Comparison of ENCODE assay signal across 18 cellular contexts in the genomic region with DNA sequence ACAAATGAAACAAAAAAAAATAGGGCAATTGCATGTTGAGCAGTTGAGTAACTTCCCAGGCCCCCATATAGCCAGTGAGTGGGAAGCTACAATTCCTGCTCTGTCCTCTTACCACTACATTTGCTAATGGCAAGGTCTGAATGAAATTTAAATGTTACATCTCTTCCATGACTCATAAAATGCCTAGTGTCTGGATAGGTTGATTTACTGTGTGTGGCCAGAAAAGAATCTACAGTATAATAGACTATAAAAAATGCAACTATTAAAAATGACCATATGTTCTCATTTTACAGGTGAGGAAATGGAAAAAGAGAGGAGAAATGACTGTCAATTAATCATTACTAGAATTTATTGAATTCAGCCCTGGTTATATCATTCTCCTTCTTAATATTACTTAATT.
DNase-seq lines count a peak whose midpoint lies in the region; ATAC-seq and TF ChIP-seq lines count a peak whose summit lies in the region.
"Had no signal": no experiment of that assay in that cellular context is flagged by ENCODE, and none has a peak within 500 bp of the region (broad histone marks: within the 10 kb centered on the region; RNA-seq: fewer than 3 reads in every experiment).

No MANE protein-coding gene starts in this region.

- no peaks in the 10 kb centered on the region for H3K27me3 Mint-ChIP-seq in activated naive CD8-positive, alpha-beta T cell treated with anti-CD3 and anti-CD28 coated beads, Interleukin-2, amount 50 U/mL, for 24 hours
- H3K27me3 Mint-ChIP-seq: CD8-positive, alpha-beta memory T cell had no signal

- no peaks in the 10 kb centered on the region for H3K79me2 ChIP-seq in GM23248 (ENCODE audit: insufficient read depth)

- H3K27ac Mint-ChIP-seq in activated naive CD8-positive, alpha-beta T cell treated with anti-CD3 and anti-CD28 coated beads, Interleukin-2, amount 50 U/mL, for 24 hours: no peak overlapping the region
- H3K27ac Mint-ChIP-seq: CD8-positive, alpha-beta memory T cell had no signal

- TF ChIP-seq POLR2A in gastroesophageal sphincter (IDR thresholded peaks at IDR 0.05): no peak

- TF ChIP-seq CTCF in AG10803 (conservative IDR thresholded peaks at IDR 0.05; ENCODE audit: low read length) (no peak), foreskin keratinocyte (conservative IDR thresholded peaks at IDR 0.05) (no peak), gastroesophageal sphincter (IDR thresholded peaks at IDR 0.05) (no peak)

- H3K36me3 ChIP-seq in GM23248 (ENCODE audit: low read depth) (no peaks in the 10 kb centered on the region), gastroesophageal sphincter (no peaks in the 10 kb centered on the region)
- H3K36me3 ChIP-seq: BLaER1 had no signal

- TF ChIP-seq EP300 in gastroesophageal sphincter (IDR thresholded peaks at IDR 0.05): no peak

- no peak overlapping the region for H3K4me3 Mint-ChIP-seq in activated naive CD8-positive, alpha-beta T cell treated with anti-CD3 and anti-CD28 coated beads, Interleukin-2, amount 50 U/mL, for 24 hours
- H3K4me3 Mint-ChIP-seq: CD8-positive, alpha-beta memory T cell had no signal

- in situ Hi-C loops in GM23248 (cut with MboI): no loop called here

- H3K9me3 ChIP-seq in GM23248 (ENCODE audit: low read depth) (no peaks in the 10 kb centered on the region), gastroesophageal sphincter (no peaks in the 10 kb centered on the region)

- no peak overlapping the region for H3K9ac ChIP-seq in GM23248
- H3K9ac ChIP-seq: BLaER1 had no signal

- DNase-seq in AG10803 (ENCODE audit: low read depth) (peak; percentile 38), GM23248 (peak; percentile 24), foreskin keratinocyte (peak; percentile 27 to 54), HuH-7.5 (ENCODE audit: low spot score) (no peak), NCI-H345 (lab: John Stamatoyannopoulos, UW) (no peak)
- DNase-seq in activated naive CD8-positive, alpha-beta T cell treated with anti-CD3 and anti-CD28 coated beads, Interleukin-2, amount 50 U/mL, for 24 hours: no peak
- DNase-seq: CD8-positive, alpha-beta memory T cell; HCEC 1CT; KBM-7; NCI-H1417; NCI-H187; NCI-H2227 treated with DMSO at 0.1 percent for 48 hours; NCI-H524 treated with DMSO at 0.1 percent for 48 hours; PC-3 had no signal

- no peaks in the 10 kb centered on the region for H3K4me1 Mint-ChIP-seq in activated naive CD8-positive, alpha-beta T cell treated with anti-CD3 and anti-CD28 coated beads, Interleukin-2, amount 50 U/mL, for 24 hours
- H3K4me1 Mint-ChIP-seq: CD8-positive, alpha-beta memory T cell had no signal

- H3K27me3 ChIP-seq in GM23248 (replicated peaks; ENCODE audit: insufficient read depth) (no peaks in the 10 kb centered on the region), foreskin keratinocyte (no peaks in the 10 kb centered on the region), gastroesophageal sphincter (no peaks in the 10 kb centered on the region)
- H3K27me3 ChIP-seq: BLaER1 had no signal

- no peaks in the 10 kb centered on the region for H3K36me3 Mint-ChIP-seq in activated naive CD8-positive, alpha-beta T cell treated with anti-CD3 and anti-CD28 coated beads, Interleukin-2, amount 50 U/mL, for 24 hours (ENCODE audit: low read depth)

- H3K4me2 ChIP-seq in GM23248 (ENCODE audit: unreplicated experiment): no peak overlapping the region
- H3K4me2 ChIP-seq: BLaER1 had no signal

- H3K9me2 ChIP-seq in GM23248 (ENCODE audit: insufficient read depth): no peaks in the 10 kb centered on the region

- H4K20me1 ChIP-seq in GM23248 (ENCODE audit: insufficient read depth): no peaks in the 10 kb centered on the region
- H4K20me1 ChIP-seq: BLaER1 had no signal

- peaks cover 42% of the 10 kb centered on the region for H3K9me3 Mint-ChIP-seq in activated naive CD8-positive, alpha-beta T cell treated with anti-CD3 and anti-CD28 coated beads, Interleukin-2, amount 50 U/mL, for 24 hours

- H3K27ac ChIP-seq in GM23248 (no peak overlapping the region), foreskin keratinocyte (no peak overlapping the region), gastroesophageal sphincter (no peak overlapping the region)
- H3K27ac ChIP-seq: BLaER1, RWPE1 had no signal

- no peak overlapping the region for H2AFZ ChIP-seq in GM23248

- no peaks in the 10 kb centered on the region for H3F3A ChIP-seq in GM23248 (ENCODE audit: insufficient read depth)

- H3K4me3 ChIP-seq in AG10803 (ENCODE audit: low read length) (no peak overlapping the region), GM23248 (no peak overlapping the region), gastroesophageal sphincter (no peak overlapping the region)
- H3K4me3 ChIP-seq: BLaER1 had no signal

- H3K4me1 ChIP-seq in GM23248 (ENCODE audit: insufficient read depth) (no peaks in the 10 kb centered on the region), foreskin keratinocyte (no peaks in the 10 kb centered on the region), gastroesophageal sphincter (no peaks in the 10 kb centered on the region)
- H3K4me1 ChIP-seq: BLaER1 had no signal

- peak; percentile 97 for ATAC-seq in SK-N-SH treated with all-trans-retinoic acid at 6 μM for 48 hours
- ATAC-seq in foreskin keratinocyte: peak; percentile 75
- ATAC-seq in activated naive CD8-positive, alpha-beta T cell treated with anti-CD3 and anti-CD28 coated beads, Interleukin-2, amount 50 U/mL, for 24 hours: no peak
- ATAC-seq in gastroesophageal sphincter: no peak
- ATAC-seq: PC-3 had no signal

TF ChIP-seq in SK-N-SH treated with all-trans-retinoic acid at 6 μM for 48 hours, 23 proteins besides CTCF, POLR2A, EP300 and RAD21:
- TF ChIP-seq CSDC2 (CRISPR knock-in tag; IDR thresholded peaks at IDR 0.05): no peak
- TF ChIP-seq, protein P1, sequence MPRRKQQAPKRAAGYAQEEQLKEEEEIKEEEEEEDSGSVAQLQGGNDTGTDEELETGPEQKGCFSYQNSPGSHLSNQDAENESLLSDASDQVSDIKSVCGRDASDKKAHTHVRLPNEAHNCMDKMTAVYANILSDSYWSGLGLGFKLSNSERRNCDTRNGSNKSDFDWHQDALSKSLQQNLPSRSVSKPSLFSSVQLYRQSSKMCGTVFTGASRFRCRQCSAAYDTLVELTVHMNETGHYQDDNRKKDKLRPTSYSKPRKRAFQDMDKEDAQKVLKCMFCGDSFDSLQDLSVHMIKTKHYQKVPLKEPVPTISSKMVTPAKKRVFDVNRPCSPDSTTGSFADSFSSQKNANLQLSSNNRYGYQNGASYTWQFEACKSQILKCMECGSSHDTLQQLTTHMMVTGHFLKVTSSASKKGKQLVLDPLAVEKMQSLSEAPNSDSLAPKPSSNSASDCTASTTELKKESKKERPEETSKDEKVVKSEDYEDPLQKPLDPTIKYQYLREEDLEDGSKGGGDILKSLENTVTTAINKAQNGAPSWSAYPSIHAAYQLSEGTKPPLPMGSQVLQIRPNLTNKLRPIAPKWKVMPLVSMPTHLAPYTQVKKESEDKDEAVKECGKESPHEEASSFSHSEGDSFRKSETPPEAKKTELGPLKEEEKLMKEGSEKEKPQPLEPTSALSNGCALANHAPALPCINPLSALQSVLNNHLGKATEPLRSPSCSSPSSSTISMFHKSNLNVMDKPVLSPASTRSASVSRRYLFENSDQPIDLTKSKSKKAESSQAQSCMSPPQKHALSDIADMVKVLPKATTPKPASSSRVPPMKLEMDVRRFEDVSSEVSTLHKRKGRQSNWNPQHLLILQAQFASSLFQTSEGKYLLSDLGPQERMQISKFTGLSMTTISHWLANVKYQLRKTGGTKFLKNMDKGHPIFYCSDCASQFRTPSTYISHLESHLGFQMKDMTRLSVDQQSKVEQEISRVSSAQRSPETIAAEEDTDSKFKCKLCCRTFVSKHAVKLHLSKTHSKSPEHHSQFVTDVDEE (CRISPR knock-in tag; IDR thresholded peaks at IDR 0.05): no peak
- 0 out of 2 replicates have a peak, but pooled peaks have one; percentile 19 for TF ChIP-seq RARB (CRISPR knock-in tag; IDR thresholded peaks at IDR 0.05)
- no peak for TF ChIP-seq ARNTL (CRISPR knock-in tag; IDR thresholded peaks at IDR 0.05; ENCODE audit: borderline replicate concordance, low read depth)
- TF ChIP-seq ZNF565 (CRISPR knock-in tag; conservative IDR thresholded peaks at IDR 0.05; ENCODE audit: low read depth): no peak
- TF ChIP-seq TOX (CRISPR knock-in tag; IDR thresholded peaks at IDR 0.05; ENCODE audit: borderline replicate concordance): peak; percentile 79
- TF ChIP-seq ISL1 (CRISPR knock-in tag; IDR thresholded peaks at IDR 0.05): peak; percentile 93
- no peak for TF ChIP-seq TCF4 (CRISPR knock-in tag; IDR thresholded peaks at IDR 0.05; ENCODE audit: borderline replicate concordance)

Comparison
In these comparisons a context has a peak if more than half of its experiments do, and no peak if none do; other contexts are left out.
1. DNase-seq: peak in AG10803 (single experiment), GM23248 (single experiment) and foreskin keratinocyte (2 of 2); none in activated naive CD8-positive, alpha-beta T cell treated with anti-CD3 and anti-CD28 coated beads, Interleukin-2, amount 50 U/mL, for 24 hours (single experiment), HuH-7.5 (single experiment) and NCI-H345 (single experiment).
2. ATAC-seq: peak in SK-N-SH treated with all-trans-retinoic acid at 6 μM for 48 hours (single experiment) and foreskin keratinocyte (single experiment); none in activated naive CD8-positive, alpha-beta T cell treated with anti-CD3 and anti-CD28 coated beads, Interleukin-2, amount 50 U/mL, for 24 hours (single experiment) and gastroesophageal sphincter (single experiment).